19 cellular contexts compared by ENCODE assay signal in the genomic region with DNA sequence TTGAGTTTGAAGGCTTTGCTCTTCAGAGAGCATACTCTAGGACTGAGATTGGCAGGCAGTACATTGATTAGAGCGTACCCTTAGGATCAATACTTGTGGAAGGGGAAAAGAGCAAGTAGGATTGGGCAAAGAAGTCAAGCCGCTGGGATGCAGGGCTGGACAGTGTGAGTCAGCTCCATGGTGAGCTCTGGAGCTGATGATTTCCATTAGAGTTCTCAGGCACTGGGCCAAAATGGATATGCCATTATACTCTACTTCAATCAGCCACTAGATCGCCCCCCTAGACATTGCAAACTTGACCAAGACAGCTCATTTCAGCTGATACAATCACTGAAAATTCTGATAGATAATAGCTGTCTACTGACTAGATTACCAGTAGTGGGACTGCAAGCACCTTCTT.
DNase-seq lines count a peak whose midpoint lies in the region; ATAC-seq and TF ChIP-seq lines count a peak whose summit lies in the region.
"Had no signal": no experiment of that assay in that cellular context is flagged by ENCODE, and none has a peak within 500 bp of the region (broad histone marks: within the 10 kb centered on the region; RNA-seq: fewer than 3 reads in every experiment).

No MANE protein-coding gene starts in this region.

- intact Hi-C loops in left ventricle myocardium superior (cut with micrococcal nuclease) = no loop called here

- H3K4me3 ChIP-seq in astrocyte of the spinal cord (ENCODE audit: low read depth, low read length) = no peak overlapping the region

- ATAC-seq in left ventricle myocardium superior = no peak
- ATAC-seq in GM21423 (IDR thresholded peaks at IDR 0.05; ENCODE audit: unreplicated experiment) = no peak

- DNase-seq in AG20443 (ENCODE audit: low spot score) (peak; percentile 31), EL (peak; percentile 13), M059J (ENCODE audit: low read depth) (peak; percentile 52), astrocyte of the spinal cord (ENCODE audit: low read depth, low spot score) (peak; percentile 9), dedifferentiated amniotic fluid mesenchymal stem cell (ENCODE audit: extremely low spot score) (no peak), NCI-H2227 treated with DMSO at 0.1 percent for 48 hours (lab: John Stamatoyannopoulos, UW) (no peak), left ventricle myocardium superior (no peak)
- DNase-seq: 8988T; C1 segment of cervical spinal cord; CD4-positive, CD25-positive, alpha-beta regulatory T cell; CD8-positive, alpha-beta memory T cell; COR-L47; DMS 273 treated with DMSO at 0.1 percent for 48 hours; DMS53; DND-41; GDM1; GOT3; H7 had no signal

- in situ Hi-C loops in astrocyte of the spinal cord (cut with HindIII; ENCODE audit: low sequenced_read_pairs) = no loop called here

- no peak for TF ChIP-seq CTCF in astrocyte of the spinal cord (IDR thresholded peaks at IDR 0.05; ENCODE audit: low read depth, low read length)

Comparison
In these comparisons a context has a peak if more than half of its experiments do, and no peak if none do; other contexts are left out.
1. DNase-seq: peak in AG20443 (single experiment), EL (single experiment), M059J (single experiment) and astrocyte of the spinal cord (single experiment); none in dedifferentiated amniotic fluid mesenchymal stem cell (single experiment), NCI-H2227 treated with DMSO at 0.1 percent for 48 hours (single experiment) and left ventricle myocardium superior (single experiment).